In the genomic region with DNA sequence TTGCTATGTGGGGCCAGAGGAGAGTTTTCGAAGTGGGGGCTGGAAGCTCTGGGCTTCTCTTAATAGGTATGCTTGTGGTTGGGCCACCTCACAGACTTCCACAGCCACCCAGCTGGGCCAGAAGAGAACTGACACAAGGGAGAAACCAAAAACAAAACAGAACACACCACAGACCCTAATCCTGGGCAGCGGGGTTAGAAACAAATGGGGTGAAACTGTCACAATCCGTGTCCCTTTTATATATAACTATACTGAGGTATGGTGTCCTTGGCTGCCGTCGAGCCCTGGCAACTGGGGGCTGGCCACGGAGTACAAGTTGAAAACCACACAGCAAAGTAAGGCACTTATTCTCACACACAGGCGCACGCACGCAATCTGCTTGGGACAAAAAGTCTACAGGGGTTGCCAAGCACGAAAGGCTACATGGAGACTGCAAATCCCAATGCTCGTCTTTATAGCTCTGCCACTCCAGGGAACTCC, we compare ENCODE assay signal across 10 cellular contexts.
DNase-seq lines count a peak whose midpoint lies in the region; ATAC-seq and TF ChIP-seq lines count a peak whose summit lies in the region.
"Had no signal": no experiment of that assay in that cellular context is flagged by ENCODE, and none has a peak within 500 bp of the region (broad histone marks: within the 10 kb centered on the region; RNA-seq: fewer than 3 reads in every experiment).

No MANE protein-coding gene starts in this region.

- peak overlapping the region; percentile 28 for H4K91ac ChIP-seq in IMR-90 (ENCODE audit: insufficient read depth, low read depth, low read length)

- no peak overlapping the region for H4K5ac ChIP-seq in IMR-90 (ENCODE audit: low read depth, low read length)

- no peak overlapping the region for H3K27ac Mint-ChIP-seq in activated naive CD8-positive, alpha-beta T cell treated with anti-CD3 and anti-CD28 coated beads, Interleukin-2, amount 50 U/mL, for 24 hours
- H3K27ac Mint-ChIP-seq in Caco-2 (ENCODE audit: unreplicated experiment) = no peak overlapping the region

- BruUV-seq in IMR-90 (replicated peaks; lab: Mats Ljungman, UMichigan) (no TSS peak), Caco-2 (replicated peaks; lab: Mats Ljungman, UMichigan) (no TSS peak)

- H4K20me1 ChIP-seq in IMR-90 (ENCODE audit: insufficient read depth, low read length) = no peaks in the 10 kb centered on the region

- H3K4me3 ChIP-seq in IMR-90 (ENCODE audit: insufficient read depth, low read depth, low read length) (no peak overlapping the region), Caco-2 (ENCODE audit: low read depth, low read length) (no peak overlapping the region)

- CTCF ChIA-PET in IMR-90 (lab: Yijun Ruan, JAX) (interaction anchor here (0.8 to 0.9 kb wide), 2 partner anchors 12 to 92 kb away, joined by 3 read pairs; no protein-coding TSS in a partner anchor), Caco-2 (lab: Charles Lee) (interaction anchor here (0.8 kb wide), 1 partner anchor 91 kb away, joined by 3 read pairs; no protein-coding TSS in a partner anchor)

- peak overlapping the region; percentile 68; the same call in 1 of the 2 replicates for H2BK120ac ChIP-seq in IMR-90 (ENCODE audit: low read depth, low read length)

- DNase-seq in IMR-90 (no peak), mucosa of gallbladder (ENCODE audit: low spot score) (peak; percentile 8), NCI-H146 treated with DMSO at 0.1 percent for 48 hours (lab: John Stamatoyannopoulos, UW; ENCODE audit: unreplicated experiment) (no peak), Caco-2 (no peak), NCI-H2107 (lab: John Stamatoyannopoulos, UW) (no peak)
- DNase-seq in activated naive CD8-positive, alpha-beta T cell treated with anti-CD3 and anti-CD28 coated beads, Interleukin-2, amount 50 U/mL, for 24 hours = no peak
- DNase-seq: GDM1, NCI-H446 had no signal

- H3K36me3 ChIP-seq in IMR-90 (ENCODE audit: control insufficient read depth, insufficient read depth, low read length) = peaks cover 38% of the 10 kb centered on the region
- no peaks in the 10 kb centered on the region for H3K36me3 ChIP-seq in Caco-2 (ENCODE audit: control insufficient read depth, insufficient read depth, low read length)

- no peaks in the 10 kb centered on the region for H3K9me3 Mint-ChIP-seq in activated naive CD8-positive, alpha-beta T cell treated with anti-CD3 and anti-CD28 coated beads, Interleukin-2, amount 50 U/mL, for 24 hours
- H3K9me3 Mint-ChIP-seq in Caco-2 (ENCODE audit: unreplicated experiment) = no peaks in the 10 kb centered on the region

- H3K4ac ChIP-seq in IMR-90 (ENCODE audit: low read depth, low read length) = peak overlapping the region; percentile 63

- H2BK15ac ChIP-seq in IMR-90 (ENCODE audit: low read depth, low read length) = peak overlapping the region; percentile 30; the same call in 1 of the 3 replicates

- H3K4me1 ChIP-seq in IMR-90 (ENCODE audit: control insufficient read depth, insufficient read depth, low read length) (peaks cover 18% of the 10 kb centered on the region), Caco-2 (no peaks in the 10 kb centered on the region)

- H3K27me3 Mint-ChIP-seq in activated naive CD8-positive, alpha-beta T cell treated with anti-CD3 and anti-CD28 coated beads, Interleukin-2, amount 50 U/mL, for 24 hours = no peaks in the 10 kb centered on the region
- no peaks in the 10 kb centered on the region for H3K27me3 Mint-ChIP-seq in Caco-2 (ENCODE audit: insufficient read depth, unreplicated experiment)

- peak; percentile 33 for ATAC-seq in GM18499 (IDR thresholded peaks at IDR 0.05; ENCODE audit: insufficient read depth, unreplicated experiment)
- ATAC-seq in GM21723 (IDR thresholded peaks at IDR 0.05; ENCODE audit: unreplicated experiment) = peak; percentile 55
- no peak for ATAC-seq in IMR-90 (ENCODE audit: low read depth)
- no peak for ATAC-seq in activated naive CD8-positive, alpha-beta T cell treated with anti-CD3 and anti-CD28 coated beads, Interleukin-2, amount 50 U/mL, for 24 hours

- no peak overlapping the region for H2AFZ ChIP-seq in IMR-90 (replicated peaks; ENCODE audit: low read length, poor library complexity)

- WGBS in IMR-90 (ENCODE audit: extremely low coverage in 2 of 2, insufficient read length in 1 of 2), 2 experiments = 100% methylated on average over 3 of the region's 11 CpGs; no CpG with 5 or more reads in 1 of the 2 experiments

- H2BK5ac ChIP-seq in IMR-90 (ENCODE audit: low read depth, low read length, poor library complexity, severe bottlenecking) = peak overlapping the region; percentile 86

- H3K4me2 ChIP-seq in IMR-90 (ENCODE audit: low read depth, low read length) = 0 out of 2 replicates have a peak overlapping the region, but pooled peaks have one; percentile 9

- H3K23ac ChIP-seq in IMR-90 (ENCODE audit: low read depth, low read length) = peak overlapping the region; percentile 69; the same call in 1 of the 2 replicates

- peak overlapping the region in 1 of 2 experiments; percentile 82; a peak in 2 of 4 replicates for H4K8ac ChIP-seq in IMR-90 (ENCODE audit: low read depth in 2 of 2, low read length in 2 of 2)

- peak overlapping the region; percentile 61 for H2AK5ac ChIP-seq in IMR-90 (ENCODE audit: low read depth, low read length)

- H3K9ac ChIP-seq in IMR-90 (ENCODE audit: low read depth, low read length) = no peak overlapping the region

- no peak for TF ChIP-seq RAD21 in IMR-90 (IDR thresholded peaks at IDR 0.05; ENCODE audit: low read length)

- H3K18ac ChIP-seq in IMR-90 (ENCODE audit: low read depth, low read length) = peak overlapping the region; percentile 34

- peak overlapping the region; percentile 24 for H3K14ac ChIP-seq in IMR-90 (replicated peaks; ENCODE audit: low read depth, low read length)

- no peak overlapping the region for H3K56ac ChIP-seq in IMR-90 (ENCODE audit: extremely low read depth, insufficient read depth, low read length)

- peak overlapping the region; percentile 40; the same call in 1 of the 2 replicates for H3K27ac ChIP-seq in IMR-90 (ENCODE audit: insufficient read depth, low read length)

- 0 out of 2 replicates have a peak, but pooled peaks cover 2% of the 10 kb centered on the region for H3K9me3 ChIP-seq in IMR-90 (ENCODE audit: control insufficient read depth, insufficient read depth, low read length)
- no peaks in the 10 kb centered on the region for H3K9me3 ChIP-seq in Caco-2

- no peak for TF ChIP-seq POLR2A in IMR-90 (IDR thresholded peaks at IDR 0.05; ENCODE audit: low read depth, low read length)

- POLR2A ChIA-PET in IMR-90 (lab: Charles Lee; ENCODE audit: unreplicated experiment) = interaction anchor here (1.2 kb wide), 1 partner anchor 97 kb away, joined by 3 read pairs; no protein-coding TSS in a partner anchor
- POLR2A ChIA-PET in Caco-2 (lab: Charles Lee) = no interaction called here

- TF ChIP-seq CTCF in IMR-90 (conservative IDR thresholded peaks at IDR 0.05; ENCODE audit: low read depth, low read length) = no peak
- TF ChIP-seq CTCF in Caco-2 (IDR thresholded peaks at IDR 0.05; ENCODE audit: insufficient read depth in 1 of 2, low read depth in 1 of 2, low read length in 1 of 2, severe bottlenecking in 1 of 2, unreplicated experiment in 1 of 2) = no peak

- H3K9me1 ChIP-seq in IMR-90 (ENCODE audit: insufficient read depth, low read length) = peaks cover 38% of the 10 kb centered on the region

- H3K36me3 Mint-ChIP-seq in activated naive CD8-positive, alpha-beta T cell treated with anti-CD3 and anti-CD28 coated beads, Interleukin-2, amount 50 U/mL, for 24 hours (ENCODE audit: low read depth) = no peaks in the 10 kb centered on the region
- peaks cover 47% of the 10 kb centered on the region for H3K36me3 Mint-ChIP-seq in Caco-2 (ENCODE audit: insufficient read depth, unreplicated experiment)

- no peak overlapping the region for H3K4me3 Mint-ChIP-seq in activated naive CD8-positive, alpha-beta T cell treated with anti-CD3 and anti-CD28 coated beads, Interleukin-2, amount 50 U/mL, for 24 hours
- H3K4me3 Mint-ChIP-seq in Caco-2 (ENCODE audit: unreplicated experiment) = no peak overlapping the region

- intact Hi-C loops in IMR-90 (cut with micrococcal nuclease) (loop anchor here (5.0 to 10.0 kb wide), 2 partner anchors 76 to 1304 kb away; a partner anchor contains a TSS), Caco-2 (cut with micrococcal nuclease; ENCODE audit: unreplicated experiment) (loop anchor here (5.0 kb wide), 3 partner anchors 94 to 164 kb away; no protein-coding TSS in a partner anchor)

- dilution Hi-C loops in IMR-90 (cut with HindIII; ENCODE audit: low sequenced_read_pairs, unreplicated experiment) = no loop called here

- H3K79me1 ChIP-seq in IMR-90 (ENCODE audit: low read depth in 1 of 2, low read length in 2 of 2) = peaks cover 12 to 65% of the 10 kb centered on the region in 2 experiments

- H3K27me3 ChIP-seq in IMR-90 (ENCODE audit: control insufficient read depth, insufficient read depth, low read length) (no peaks in the 10 kb centered on the region), Caco-2 (replicated peaks; ENCODE audit: control insufficient read depth, insufficient read depth, low read length) (no peaks in the 10 kb centered on the region)

- peak overlapping the region; percentile 38; the same call in 1 of the 2 replicates for H2BK20ac ChIP-seq in IMR-90 (ENCODE audit: low read depth, low read length)

- in situ Hi-C loops in IMR-90 (cut with MboI; ENCODE audit: low sequenced_read_pairs) = no loop called here

- H2AK9ac ChIP-seq in IMR-90 (replicated peaks; ENCODE audit: low read depth, low read length, poor library complexity) = peak overlapping the region; percentile 31

- H3K4me1 Mint-ChIP-seq in activated naive CD8-positive, alpha-beta T cell treated with anti-CD3 and anti-CD28 coated beads, Interleukin-2, amount 50 U/mL, for 24 hours = no peaks in the 10 kb centered on the region
- no peaks in the 10 kb centered on the region for H3K4me1 Mint-ChIP-seq in Caco-2 (ENCODE audit: low read depth, unreplicated experiment)

TF ChIP-seq in IMR-90, 13 proteins besides CTCF, POLR2A, EP300 and RAD21 (continues in another document):
- TF ChIP-seq NFE2L2 (IDR thresholded peaks at IDR 0.05; ENCODE audit: low read depth, low read length) (no peak), FOS (IDR thresholded peaks at IDR 0.05; ENCODE audit: low read depth, low read length) (no peak), MAZ (IDR thresholded peaks at IDR 0.05; ENCODE audit: borderline replicate concordance, low read depth, low read length) (no peak), MXI1 (IDR thresholded peaks at IDR 0.05; ENCODE audit: borderline replicate concordance, low read depth, low read length) (no peak), CEBPB (IDR thresholded peaks at IDR 0.05; ENCODE audit: low read depth, low read length) (no peak), CHD1 (IDR thresholded peaks at IDR 0.05; ENCODE audit: low read depth, low read length) (no peak), RCOR1 (IDR thresholded peaks at IDR 0.05; ENCODE audit: insufficient replicate concordance, low read length) (no peak)

Comparison
In these comparisons a context has a peak if more than half of its experiments do, and no peak if none do; other contexts are left out.
1. ATAC-seq: peak in GM18499 (single experiment) and GM21723 (single experiment); none in IMR-90 (single experiment) and activated naive CD8-positive, alpha-beta T cell treated with anti-CD3 and anti-CD28 coated beads, Interleukin-2, amount 50 U/mL, for 24 hours (single experiment).